In genomic region chr12:69988601-69989194, GRCh38 we compare ENCODE assay signal across 11 cellular contexts.
DNase-seq lines count a peak whose midpoint lies in the region; ATAC-seq and TF ChIP-seq lines count a peak whose summit lies in the region.
"Had no signal": no experiment of that assay in that cellular context is flagged by ENCODE, and none has a peak within 500 bp of the region (broad histone marks: within the 10 kb centered on the region; RNA-seq: fewer than 3 reads in every experiment).

No MANE protein-coding gene starts in this region.

- CTCF ChIA-PET in RWPE1 (lab: Yijun Ruan, JAX): interaction anchor here (0.7 kb wide), 1 partner anchor 225 kb away, joined by 6 read pairs; no protein-coding TSS in a partner anchor

- TF ChIP-seq POLR2A in ovary (IDR thresholded peaks at IDR 0.05): no peak

- no peak overlapping the region for H2BK20ac ChIP-seq in H9 (ENCODE audit: low read depth, low read length, poor library complexity, severe bottlenecking)

- H3K27ac ChIP-seq in psoas muscle (peak overlapping the region; percentile 57), H9 (ENCODE audit: insufficient read length, low read depth, low read length) (no peak overlapping the region), ovary (no peak overlapping the region), RWPE1 (no peak overlapping the region)
- H3K27ac ChIP-seq: BLaER1 had no signal

- no peaks in the 10 kb centered on the region for H3K23me2 ChIP-seq in H9 (ENCODE audit: insufficient read length, low read depth, low read length, poor library complexity, severe bottlenecking)

- H3K4me1 Mint-ChIP-seq in H9: no peaks in the 10 kb centered on the region

- H4K91ac ChIP-seq in H9 (ENCODE audit: insufficient read length, low read depth, low read length): no peak overlapping the region

- H3K9ac ChIP-seq in H9 (ENCODE audit: extremely low read depth, insufficient read length, low read length): no peak overlapping the region
- H3K9ac ChIP-seq: BLaER1 had no signal

- H3K36me3 ChIP-seq in psoas muscle (ENCODE audit: insufficient read depth in 1 of 2, low read depth in 1 of 2): no peaks in the 10 kb centered on the region
- no peaks in the 10 kb centered on the region for H3K36me3 ChIP-seq in ovary
- H3K36me3 ChIP-seq: BLaER1 had no signal

- DNase-seq in AG09319 (ENCODE audit: extremely low read depth, low read depth) (peak; percentile 22), Right ventricle myocardium superior (no peak), psoas muscle (no peak), H9 (no peak), ovary (no peak), activated T-cell treated with anti-CD3 and anti-CD28 coated beads for 4 hours (no peak), RWPE1 (ENCODE audit: low spot score) (no peak)

- no peaks in the 10 kb centered on the region for H3K79me1 ChIP-seq in H9 (ENCODE audit: insufficient read depth, low read depth, low read length, poor library complexity, severe bottlenecking)

- H3K4ac ChIP-seq in H9 (ENCODE audit: low read depth, low read length): no peak overlapping the region

- no peaks in the 10 kb centered on the region for H4K20me1 ChIP-seq in H9 (ENCODE audit: control insufficient read depth, insufficient read depth, insufficient read length)
- H4K20me1 ChIP-seq: BLaER1 had no signal

- H2BK12ac ChIP-seq in H9 (ENCODE audit: insufficient read length, low read depth, low read length): no peak overlapping the region

- H3K9me3 ChIP-seq in psoas muscle: peaks cover 3% of the 10 kb centered on the region
- no peaks in the 10 kb centered on the region for H3K9me3 ChIP-seq in H9 (ENCODE audit: control insufficient read depth, low read depth, low read length)
- no peaks in the 10 kb centered on the region for H3K9me3 ChIP-seq in ovary

- POLR2A ChIA-PET in RWPE1 (lab: Yijun Ruan, JAX; ENCODE audit: low non-redundant PET): no interaction called here

- no peak overlapping the region for H3K4me3 Mint-ChIP-seq in H9
- H3K4me3 Mint-ChIP-seq: brain, nephron had no signal

- H4K8ac ChIP-seq in H9 (replicated peaks; ENCODE audit: insufficient read length, low read depth, low read length): no peak overlapping the region

- H3T11ph ChIP-seq in H9 (ENCODE audit: low read length): no peak overlapping the region

- peaks cover 0 to 7% of the 10 kb centered on the region in 2 experiments; a peak in 1 of 5 replicates for H3K9me3 Mint-ChIP-seq in H9

- H3K79me2 ChIP-seq in H9 (ENCODE audit: insufficient read depth, low read length): no peaks in the 10 kb centered on the region

- H3K27me3 Mint-ChIP-seq in H9 (ENCODE audit: low read depth): no peaks in the 10 kb centered on the region
- H3K27me3 Mint-ChIP-seq: brain had no signal

- no peak overlapping the region for H3K18ac ChIP-seq in H9 (ENCODE audit: insufficient read length, low read depth, low read length)

- H3K4me3 ChIP-seq in psoas muscle: no peak overlapping the region
- no peak overlapping the region for H3K4me3 ChIP-seq in ovary
- H3K4me3 ChIP-seq: BLaER1 had no signal

- H3K4me1 ChIP-seq in psoas muscle (no peaks in the 10 kb centered on the region), H9 (ENCODE audit: insufficient read depth, low read length) (no peaks in the 10 kb centered on the region), ovary (ENCODE audit: insufficient read depth) (peaks cover 1% of the 10 kb centered on the region)
- H3K4me1 ChIP-seq: BLaER1 had no signal

- H2BK5ac ChIP-seq in H9 (ENCODE audit: insufficient read length, low read length): no peak overlapping the region

- H3K36me3 Mint-ChIP-seq in H9 (ENCODE audit: insufficient read depth in 1 of 3, low read depth in 3 of 3): peaks cover 0 to 6% (median 0%) of the 10 kb centered on the region in 3 experiments; a peak in 2 of 7 replicates
- H3K36me3 Mint-ChIP-seq: brain had no signal

- ATAC-seq in SK-N-SH treated with all-trans-retinoic acid at 6 μM for 48 hours (peak; percentile 62), Right ventricle myocardium superior (ENCODE audit: poor library complexity) (peak; percentile 83), psoas muscle (peak in 1 of 4 donors; percentile 63)

- no peak overlapping the region for H4K5ac ChIP-seq in H9 (ENCODE audit: insufficient read length, low read depth, low read length)

- TF ChIP-seq EP300 in ovary (IDR thresholded peaks at IDR 0.05): no peak

- H3K27me3 ChIP-seq in psoas muscle (ENCODE audit: insufficient read depth in 3 of 3, low read length in 2 of 3) (no peaks in the 10 kb centered on the region), H9 (ENCODE audit: insufficient read depth, low read length) (no peaks in the 10 kb centered on the region), ovary (no peaks in the 10 kb centered on the region)
- H3K27me3 ChIP-seq: BLaER1 had no signal

- no peak overlapping the region for H3K4me2 ChIP-seq in H9 (ENCODE audit: insufficient read depth, insufficient read length, low read length)
- H3K4me2 ChIP-seq: BLaER1 had no signal

- H2AK5ac ChIP-seq in H9 (ENCODE audit: insufficient read length, low read length): no peak overlapping the region

- no peak overlapping the region for H2BK15ac ChIP-seq in H9 (ENCODE audit: low read depth, low read length)

- no peak overlapping the region for H2BK120ac ChIP-seq in H9 (ENCODE audit: low read depth, low read length, poor library complexity, severe bottlenecking)

- no peak overlapping the region for H3K23ac ChIP-seq in H9 (ENCODE audit: insufficient read length, low read depth, low read length)

- no peak overlapping the region for H3K27ac Mint-ChIP-seq in H9
- H3K27ac Mint-ChIP-seq: brain, nephron had no signal

- 9 to 10% (median 10%) methylated on average over 5 of the region's 5 CpGs for WGBS in psoas muscle, 3 donors
- WGBS in H9 (ENCODE audit: extremely low coverage, insufficient read length, low lambda C conversion rate): no CpG with 5 or more reads among the region's 5 CpGs
- 1 to 2% (median 1%) methylated on average over 5 of the region's 5 CpGs for WGBS in ovary, 3 donors

- TF ChIP-seq CTCF in AG09319 (IDR thresholded peaks at IDR 0.05; ENCODE audit: low read depth, low read length): no peak
- no peak for TF ChIP-seq CTCF in psoas muscle (IDR thresholded peaks at IDR 0.05)
- TF ChIP-seq CTCF in H9 (conservative IDR thresholded peaks at IDR 0.05): no peak
- TF ChIP-seq CTCF in ovary (IDR thresholded peaks at IDR 0.05): no peak
- TF ChIP-seq CTCF in RWPE1 (conservative IDR thresholded peaks at IDR 0.05; ENCODE audit: low read depth): no peak

- no peak overlapping the region for H3K56ac ChIP-seq in H9 (ENCODE audit: insufficient read length, low read depth, low read length)

- H3K14ac ChIP-seq in H9 (ENCODE audit: insufficient read depth, low read length): no peak overlapping the region

- H2AFZ ChIP-seq in H9 (ENCODE audit: low read length): no peak overlapping the region

- intact Hi-C loops in Right ventricle myocardium superior (cut with DNase I) (no loop called here), psoas muscle (cut with DNase I) (no loop called here), ovary (cut with DNase I) (no loop called here)

TF ChIP-seq in SK-N-SH treated with all-trans-retinoic acid at 6 μM for 48 hours, 23 proteins besides CTCF, POLR2A, EP300 and RAD21:
- TF ChIP-seq ISL1 (CRISPR knock-in tag; IDR thresholded peaks at IDR 0.05) (peak; percentile 86), ESRRG (CRISPR knock-in tag; IDR thresholded peaks at IDR 0.05) (no peak)
